Comparison of ENCODE assay signal across 10 cellular contexts in genomic region chr5:172687983-172688734, GRCh38. TPM values are rescaled to one million over a fixed set of nuclear protein-coding genes. Genes with fewer than 3 reads are reported as not detected.
A peak's percentile ranks its signal among the peaks of the same experiment; 100 is the strongest.
DNase-seq lines count a peak whose midpoint lies in the region; ATAC-seq and TF ChIP-seq lines count a peak whose summit lies in the region.
"Had no signal": no experiment of that assay in that cellular context is flagged by ENCODE, and none has a peak within 500 bp of the region (broad histone marks: within the 10 kb centered on the region; RNA-seq: fewer than 3 reads in every experiment).

No MANE protein-coding gene starts in this region.

- no peaks in the 10 kb centered on the region for H3K9me3 Mint-ChIP-seq in activated CD8-positive, alpha-beta memory T cell treated with anti-CD3 and anti-CD28 coated beads, Interleukin-2, amount 10 ng/mL, durations not matched to agents 7 days and 5 days (ENCODE audit: low read depth)
- H3K9me3 Mint-ChIP-seq: central memory CD8-positive, alpha-beta T cell had no signal

- H3K27ac ChIP-seq in RWPE1 (peak overlapping the region; percentile 43), suprapubic skin (peak overlapping the region; percentile 6)

- no peaks in the 10 kb centered on the region for H3K27me3 ChIP-seq in suprapubic skin

- H3K4me3 ChIP-seq in suprapubic skin, result no peak overlapping the region

- intact Hi-C loops in left colon (cut with DNase I, micrococcal nuclease), result no loop called here

- peak overlapping the region; percentile 51 for H3K27ac Mint-ChIP-seq in activated CD8-positive, alpha-beta memory T cell treated with anti-CD3 and anti-CD28 coated beads, Interleukin-2, amount 10 ng/mL, durations not matched to agents 7 days and 5 days

- H3K4me3 Mint-ChIP-seq in activated CD8-positive, alpha-beta memory T cell treated with anti-CD3 and anti-CD28 coated beads, Interleukin-2, amount 10 ng/mL, durations not matched to agents 7 days and 5 days, result no peak overlapping the region
- H3K4me3 Mint-ChIP-seq: central memory CD8-positive, alpha-beta T cell had no signal

- DNase-seq in activated CD8-positive, alpha-beta memory T cell treated with anti-CD3 and anti-CD28 coated beads, Interleukin-2, amount 10 ng/mL, durations not matched to agents 7 days and 5 days, result no peak
- no peak for DNase-seq in activated CD8-positive, alpha-beta memory T cell treated with anti-CD3 and anti-CD28 coated beads for 24 hours
- no peak for DNase-seq in RWPE1 (ENCODE audit: low spot score)
- peak; percentile 68 to 72 for DNase-seq in left colon
- no peak for DNase-seq in suprapubic skin (ENCODE audit: low spot score in 2 of 2)
- no peak for DNase-seq in GM20000 (ENCODE audit: low spot score)
- DNase-seq in NCI-H82 treated with DMSO at 0.1 percent for 48 hours (lab: John Stamatoyannopoulos, UW; ENCODE audit: unreplicated experiment), result no peak
- DNase-seq: NCI-H2107 had no signal

- TF ChIP-seq EP300 in suprapubic skin (IDR thresholded peaks at IDR 0.05), result no peak

- no peak for TF ChIP-seq CTCF in RWPE1 (conservative IDR thresholded peaks at IDR 0.05; ENCODE audit: low read depth)
- TF ChIP-seq CTCF in suprapubic skin (IDR thresholded peaks at IDR 0.05), result no peak
- TF ChIP-seq CTCF in GM20000 (IDR thresholded peaks at IDR 0.05; ENCODE audit: extremely low read depth, missing control alignments), result no peak

- H3K9me3 ChIP-seq in suprapubic skin, result no peaks in the 10 kb centered on the region

- peaks cover 34% of the 10 kb centered on the region for H3K4me1 Mint-ChIP-seq in activated CD8-positive, alpha-beta memory T cell treated with anti-CD3 and anti-CD28 coated beads, Interleukin-2, amount 10 ng/mL, durations not matched to agents 7 days and 5 days
- H3K4me1 Mint-ChIP-seq: central memory CD8-positive, alpha-beta T cell had no signal

- peaks cover 14% of the 10 kb centered on the region for H3K4me1 ChIP-seq in suprapubic skin

- CTCF ChIA-PET in activated CD8-positive, alpha-beta memory T cell treated with anti-CD3 and anti-CD28 coated beads, Interleukin-2, amount 10 ng/mL, durations not matched to agents 7 days and 5 days (lab: Charles Lee), result interaction anchor here (0.8 to 3.5 kb wide), 4 partner anchors 8 to 227 kb away, joined by 3 to 13 read pairs (median 8); no protein-coding TSS in a partner anchor
- CTCF ChIA-PET in RWPE1 (lab: Yijun Ruan, JAX), result interaction anchor here (0.5 to 1.6 kb wide), 5 partner anchors 9 to 1477 kb away, joined by 3 to 4 read pairs (median 3); no protein-coding TSS in a partner anchor

- H3K27me3 Mint-ChIP-seq in activated CD8-positive, alpha-beta memory T cell treated with anti-CD3 and anti-CD28 coated beads, Interleukin-2, amount 10 ng/mL, durations not matched to agents 7 days and 5 days, result peaks cover 23% of the 10 kb centered on the region
- H3K27me3 Mint-ChIP-seq: central memory CD8-positive, alpha-beta T cell had no signal

- ATAC-seq in activated CD8-positive, alpha-beta memory T cell treated with anti-CD3 and anti-CD28 coated beads, Interleukin-2, amount 10 ng/mL, durations not matched to agents 7 days and 5 days, result peak; percentile 6
- ATAC-seq in left colon, result peak; percentile 75
- no peak for ATAC-seq in GM19328 (IDR thresholded peaks at IDR 0.05; ENCODE audit: unreplicated experiment)

- no peak for TF ChIP-seq POLR2A in suprapubic skin (IDR thresholded peaks at IDR 0.05)

- no peaks in the 10 kb centered on the region for H3K36me3 Mint-ChIP-seq in activated CD8-positive, alpha-beta memory T cell treated with anti-CD3 and anti-CD28 coated beads, Interleukin-2, amount 10 ng/mL, durations not matched to agents 7 days and 5 days

- 67% methylated on average over 7 of the region's 7 CpGs for WGBS in suprapubic skin

- POLR2A ChIA-PET in RWPE1 (lab: Yijun Ruan, JAX; ENCODE audit: low non-redundant PET), result no interaction called here

- peaks cover 5% of the 10 kb centered on the region for H3K36me3 ChIP-seq in suprapubic skin

RNA-seq across cellular contexts. Expression of gene NEURL1B, which starts 47.1 kb away (rescaled TPM):
- total RNA-seq in activated CD8-positive, alpha-beta memory T cell treated with anti-CD3 and anti-CD28 coated beads, Interleukin-2, amount 10 ng/mL, durations not matched to agents 7 days and 5 days, result 1 to 10 TPM in 1 of 2 experiments, under 1 TPM in 1; 0.26 to 1.7 TPM
- total RNA-seq in left colon (10 to 100 TPM; 60.5 to 90.8 TPM), suprapubic skin (10 to 100 TPM; 18.5 to 40.9 (median 30.4) TPM)

Comparison
In these comparisons a context has a peak if more than half of its experiments do, and no peak if none do; other contexts are left out.
1. DNase-seq: peak in left colon (2 of 2); none in activated CD8-positive, alpha-beta memory T cell treated with anti-CD3 and anti-CD28 coated beads, Interleukin-2, amount 10 ng/mL, durations not matched to agents 7 days and 5 days (single experiment), activated CD8-positive, alpha-beta memory T cell treated with anti-CD3 and anti-CD28 coated beads for 24 hours (single experiment), RWPE1 (single experiment), suprapubic skin (0 of 2), GM20000 (single experiment) and NCI-H82 treated with DMSO at 0.1 percent for 48 hours (single experiment).
2. RNA of gene NEURL1B, which starts 47.1 kb away (total RNA-seq): 60.5 to 90.8 TPM in left colon and 18.5 to 40.9 TPM in suprapubic skin; 0.26 to 1.7 TPM in activated CD8-positive, alpha-beta memory T cell treated with anti-CD3 and anti-CD28 coated beads, Interleukin-2, amount 10 ng/mL, durations not matched to agents 7 days and 5 days; every median in the first group is over 4 times any median in the second.